ENCODE assay signal across 9 cellular contexts in genomic region chr19:17576758-17577532, GRCh38. TPM values are rescaled to one million over a fixed set of nuclear protein-coding genes. Genes with fewer than 3 reads are reported as not detected.
DNase-seq lines count a peak whose midpoint lies in the region; ATAC-seq, FAIRE-seq and TF ChIP-seq lines count a peak whose summit lies in the region.
"Had no signal": no experiment of that assay in that cellular context is flagged by ENCODE, and none has a peak within 500 bp of the region (broad histone marks: within the 10 kb centered on the region; RNA-seq: fewer than 3 reads in every experiment).

No MANE protein-coding gene starts in this region.

- H3K79me2 ChIP-seq in K562 (ENCODE audit: control insufficient read depth, insufficient read depth, low read length), result peaks cover 9% of the 10 kb centered on the region; the same call in 1 of the 3 replicates

- peak overlapping the region; percentile 35; the same call in 1 of the 2 replicates for H3K4me2 ChIP-seq in K562 (ENCODE audit: insufficient read depth, low read length)

- H3K9me1 ChIP-seq in K562 (ENCODE audit: control insufficient read depth, insufficient read depth, low read length), result peaks cover 8% of the 10 kb centered on the region

- WGBS in K562 (ENCODE audit: insufficient coverage, low coverage, missing lambda C conversion rate), result 37% methylated on average over 22 of the region's 41 CpGs

- no TSS peak for BruUV-seq in K562 (replicated peaks; lab: Mats Ljungman, UMichigan)

- peaks cover 45% of the 10 kb centered on the region for H4K20me1 ChIP-seq in K562 (replicated peaks; ENCODE audit: control insufficient read depth, insufficient read depth, low read length)

- POLR2A ChIA-PET in K562 (lab: Yijun Ruan, JAX), result interaction anchor here (0.6 to 1.7 kb wide), 3 partner anchors 20 to 273 kb away, joined by 3 to 8 read pairs (median 5); partner anchors contain the start of gene ABHD8

- H3K9me3 ChIP-seq in K562 (replicated peaks; ENCODE audit: control insufficient read depth, insufficient read depth, low read depth, low read length), result no peaks in the 10 kb centered on the region

- ATAC-seq in K562, result peak; percentile 95
- no peak for ATAC-seq in GM18868 (IDR thresholded peaks at IDR 0.05; ENCODE audit: unreplicated experiment)
- ATAC-seq: T-cell had no signal

- no peak for TF ChIP-seq RAD21 in K562 (CRISPR knock-in tag; conservative IDR thresholded peaks at IDR 0.05 in 1 of 2, IDR thresholded peaks at IDR 0.05 in 1 of 2)

- H3K27ac ChIP-seq in K562 (ENCODE audit: extremely low read depth, low read depth, low read length), result no peak overlapping the region

- in situ Hi-C loops in K562 (cut with MboI), result no loop called here

- no peaks in the 10 kb centered on the region for H3K27me3 ChIP-seq in K562 (ENCODE audit: control insufficient read depth in 2 of 2, insufficient read depth in 2 of 2, low read length in 2 of 2)

- CTCF ChIA-PET in K562 (lab: Yijun Ruan, JAX; ENCODE audit: low intra/inter-chr PET ratio), result interaction anchor here (0.5 kb wide), 1 partner anchor 185 kb away, joined by 3 read pairs; no protein-coding TSS in a partner anchor

- intact Hi-C loops in K562 (cut with micrococcal nuclease), result no loop called here

- TF ChIP-seq EP300 in K562 (IDR thresholded peaks at IDR 0.05; ENCODE audit: low read length), result no peak

- FAIRE-seq in K562 (lab: Jason Lieb, UNC), result peak; percentile 95

- peak overlapping the region; percentile 24 for H3K4me3 ChIP-seq in K562

- TF ChIP-seq CTCF in K562 (IDR thresholded peaks at IDR 0.05 in 2 of 3, conservative IDR thresholded peaks at IDR 0.05 in 1 of 3; ENCODE audit: insufficient read depth in 2 of 3, low read depth in 1 of 3, low read length in 3 of 3), result no peak

- peak overlapping the region in 1 of 2 experiments; percentile 75; a peak in 2 of 4 replicates for H3K9ac ChIP-seq in K562 (ENCODE audit: insufficient read depth in 1 of 2, low read depth in 2 of 2, low read length in 2 of 2)

- H2AFZ ChIP-seq in K562 (ENCODE audit: low read depth, low read length), result no peak overlapping the region

- DNase-seq in ELF-1 (ENCODE audit: low read depth, low spot score) (peak; percentile 98), Kasumi-1 (lab: John Stamatoyannopoulos, UW) (peak; percentile 37 to 41), K562 (ENCODE audit: extremely low read depth in 1 of 4, low spot score in 3 of 4) (peak; percentile 97 to 99 (median 98)), mucosa of gallbladder (ENCODE audit: low spot score) (peak; percentile 38), HPDE6-E6E7 (ENCODE audit: extremely low spot score) (no peak), activated gamma-delta T cell (lab: John Stamatoyannopoulos, UW) (no peak), foreskin melanocyte (no peak)
- DNase-seq: T-cell had no signal

- peaks cover 13 to 57% of the 10 kb centered on the region in 2 experiments for H3K4me1 ChIP-seq in K562 (replicated peaks in 1 of 2; ENCODE audit: control insufficient read depth in 2 of 2, insufficient read depth in 2 of 2, low read length in 2 of 2)

- H3K36me3 ChIP-seq in K562 (ENCODE audit: control insufficient read depth, insufficient read depth, low read length), result peaks cover 75% of the 10 kb centered on the region

- no peak for TF ChIP-seq POLR2A in K562 (conservative IDR thresholded peaks at IDR 0.05)

TF ChIP-seq in K562, 482 proteins besides CTCF, POLR2A, EP300 and RAD21 (continues in another document):
- TF ChIP-seq RBBP5 (IDR thresholded peaks at IDR 0.05; ENCODE audit: borderline replicate concordance, insufficient read depth, low read length, poor library complexity, severe bottlenecking), result no peak
- TF ChIP-seq REST (CRISPR knock-in tag; IDR thresholded peaks at IDR 0.05; ENCODE audit: low read depth), result no peak
- peak; percentile 68; the same call in 1 of the 2 replicates for TF ChIP-seq TFAP4 (CRISPR knock-in tag; IDR thresholded peaks at IDR 0.05; ENCODE audit: borderline replicate concordance)
- TF ChIP-seq MYNN (IDR thresholded peaks at IDR 0.05), result peak; percentile 3; the same call in 1 of the 2 replicates
- TF ChIP-seq MYNN (CRISPR knock-in tag; IDR thresholded peaks at IDR 0.05), result no peak
- peak; percentile 78 for TF ChIP-seq PKNOX1 (IDR thresholded peaks at IDR 0.05)
- TF ChIP-seq SRF (CRISPR knock-in tag; IDR thresholded peaks at IDR 0.05), result peak in 1 of 2 experiments; percentile 40; a peak in 1 of 4 replicates
- TF ChIP-seq NR2C2 (CRISPR knock-in tag; IDR thresholded peaks at IDR 0.05), result no peak
- TF ChIP-seq NR2C2 (tag; IDR thresholded peaks at IDR 0.05), result no peak
- peak in 1 of 2 experiments; percentile 49; a peak in 2 of 4 replicates for TF ChIP-seq NRF1 (conservative IDR thresholded peaks at IDR 0.05 in 1 of 2, IDR thresholded peaks at IDR 0.05 in 1 of 2)
- TF ChIP-seq RBFOX2 (IDR thresholded peaks at IDR 0.05; ENCODE audit: low read depth, low read length), result peak; percentile 41; the same call in 1 of the 2 replicates
- peak; percentile 68 for TF ChIP-seq SP1 (CRISPR knock-in tag; IDR thresholded peaks at IDR 0.05)
- peak; percentile 37; the same call in 1 of the 2 replicates for TF ChIP-seq EGR1 (conservative IDR thresholded peaks at IDR 0.05)
- peak; percentile 12 for TF ChIP-seq FIP1L1 (IDR thresholded peaks at IDR 0.05; ENCODE audit: low read depth, low read length, poor library complexity, severe bottlenecking)
- no peak for TF ChIP-seq ADNP (tag; IDR thresholded peaks at IDR 0.05)
- 0 out of 2 replicates have a peak, but pooled peaks have one; percentile 47 for TF ChIP-seq HDGF (IDR thresholded peaks at IDR 0.05)
- TF ChIP-seq DPF2 (IDR thresholded peaks at IDR 0.05), result 0 out of 2 replicates have a peak, but pooled peaks have one; percentile 0
- peak; percentile 88 for TF ChIP-seq PCBP1 (IDR thresholded peaks at IDR 0.05; ENCODE audit: low read depth, low read length, poor library complexity, severe bottlenecking)
- no peak for TF ChIP-seq ZNF316 (IDR thresholded peaks at IDR 0.05)

RNA-seq across cellular contexts. Expression of gene COLGALT1, which starts 21.5 kb away (rescaled TPM):
- total RNA-seq in K562 (2011; cell fraction: chromatin; rRNA removed; ENCODE audit: low replicate concordance), result 106 and 273 TPM in 2 replicates
- 296 and 314 TPM in 2 replicates for total RNA-seq in K562 (2011; cell fraction: nucleolus; rRNA removed)
- total RNA-seq in K562 (2011; cell fraction: nucleoplasm; rRNA removed), result 215 and 219 TPM in 2 replicates
- total RNA-seq in K562 (2014; rRNA removed), result 82.6 and 90.5 TPM in 2 replicates
- total RNA-seq in K562 (2014; rRNA removed; fragmentation: Illumina TruSeq; extraction: Trizol), result 35.5 and 50.0 TPM in 2 replicates
- total RNA-seq in K562 (2015; rRNA removed; fragmentation: Illumina TruSeq; extraction: Trizol), result 64.3 and 64.8 TPM in 2 replicates
- total RNA-seq in K562 (2021), result 119 TPM in 2 replicates
- polyA plus RNA-seq in K562 (2011; rRNA removed), result 114 and 144 TPM in 2 replicates
- polyA plus RNA-seq in K562 (2011; cell fraction: cytosol; rRNA removed), result 128 and 182 TPM in 2 replicates
- 207 and 344 TPM in 2 replicates for polyA plus RNA-seq in K562 (2011; cell fraction: nucleus; rRNA removed)
- 78.2 and 109 TPM in 2 replicates for polyA plus RNA-seq in K562 (2012)
- polyA plus RNA-seq in K562 (2014; fragmentation: Illumina TruSeq; extraction: Trizol), result 84.8 and 97.0 TPM in 2 replicates
- 10 to 100 TPM in 1 of 2 experiments, 1 to 10 TPM in 1; 4.9 to 18.1 TPM for polyA plus RNA-seq in K562 (2014; fragmentation: Nextera tagmentation; extraction: Ambion mirVana)
- polyA plus RNA-seq in K562 (2014; rRNA removed), result 86.0 and 87.5 TPM in 2 replicates
- polyA minus RNA-seq in K562 (2011; rRNA and poly(A)+ RNA removed), result 78.1 and 108 TPM in 2 replicates
- 89.7 and 127 TPM in 2 replicates for polyA minus RNA-seq in K562 (2011; cell fraction: cytosol; rRNA and poly(A)+ RNA removed)
- polyA minus RNA-seq in K562 (2011; cell fraction: nucleus; rRNA and poly(A)+ RNA removed), result 32.6 and 43.8 TPM in 2 replicates
- 71.1 TPM for total RNA-seq in mucosa of gallbladder

Comparison
In these comparisons a context has a peak if more than half of its experiments do, and no peak if none do; other contexts are left out.
1. DNase-seq: peak in ELF-1 (single experiment), Kasumi-1 (2 of 2), K562 (4 of 4) and mucosa of gallbladder (single experiment); none in HPDE6-E6E7 (single experiment), activated gamma-delta T cell (single experiment) and foreskin melanocyte (single experiment).